ENCODE assay signal across 24 cellular contexts in genomic region chr1:156560585-156561163, GRCh38. TPM values are rescaled to one million over a fixed set of nuclear protein-coding genes. Genes with fewer than 3 reads are reported as not detected.
"Had no signal": no experiment of that assay in that cellular context is flagged by ENCODE, and none has a peak within 500 bp of the region (broad histone marks: within the 10 kb centered on the region; RNA-seq: fewer than 3 reads in every experiment).

No MANE protein-coding gene starts in this region.

- FAIRE-seq: bronchial epithelial cell, pancreas, small intestine had no signal

- H3K4me3 ChIP-seq: pancreas, right lobe of liver, transverse colon, vagina had no signal

- DNase-seq: activated CD4-positive, alpha-beta memory T cell treated with anti-CD3 and anti-CD28 coated beads for 36 hours; activated CD4-positive, alpha-beta T cell treated with anti-CD3 and anti-CD28 coated beads for 48 hours; activated effector memory CD4-positive, alpha-beta T cell treated with Interleukin-2 at 50 U/mL for 16 hours; activated naive CD4-positive, alpha-beta T cell treated with anti-CD3 and anti-CD28 coated beads for 36 hours; activated naive CD8-positive, alpha-beta T cell treated with anti-CD3 and anti-CD28 coated beads, Interleukin-2, amount 10 ng/mL, durations not matched to agents 7 days and 5 days; activated T-cell treated with anti-CD3 and anti-CD28 coated beads, Interleukin-2, amount 50 U/mL, for 72 hours; amygdala; cerebellar nuclear complex; cortex of kidney; foreskin melanocyte; glutamatergic neuron; hippocampal formation; kidney glomerular epithelial cell; right lobe of liver; small intestine; T-helper 17 cell; transverse colon had no signal

- H3K4me1 ChIP-seq: pancreas, right lobe of liver, transverse colon, vagina had no signal

- H3K36me3 ChIP-seq: pancreas, right lobe of liver, transverse colon, vagina had no signal

- ATAC-seq: activated T-cell treated with anti-CD3 and anti-CD28 coated beads, Interleukin-2, amount 50 U/mL, for 72 hours; natural killer cell treated with Interleukin-12 subunit alpha and Interleukin-12 subunit beta and Interleukin-15 and Interleukin-18, amount 100 ng/mL, for 72 hours; right lobe of liver; stimulated activated memory B cell treated with anti-CD40 and anti-IgM and Interleukin-4, amounts not matched to agents 10 μg/mL and 1 μg/mL and 100 μg/mL, for 72 hours; T-helper 17 cell had no signal

- H3K27ac ChIP-seq: pancreas, right lobe of liver, transverse colon, vagina had no signal

- H3K27me3 ChIP-seq: pancreas, right lobe of liver, transverse colon, vagina had no signal

- H3K9me3 ChIP-seq: pancreas, right lobe of liver, transverse colon, vagina had no signal

RNA-seq across cellular contexts. Expression of gene IQGAP3, which starts 11.7 kb away (rescaled TPM):
- total RNA-seq: T-helper 17 cell had no signal

RNA-seq across cellular contexts. Expression of gene TTC24, which starts 18.8 kb away (rescaled TPM):
- total RNA-seq: bronchial epithelial cell, pancreas, pulmonary artery endothelial cell, temporal lobe, transverse colon, vagina had no signal
- polyA plus RNA-seq: pancreas had no signal

RNA-seq across cellular contexts. Expression of gene HAPLN2, which starts 58.5 kb away (rescaled TPM):
- total RNA-seq: natural killer cell treated with Interleukin-12 subunit alpha and Interleukin-12 subunit beta and Interleukin-15 and Interleukin-18, amount 100 ng/mL, for 72 hours; pancreas; pulmonary artery endothelial cell; right lobe of liver; vagina had no signal
